ENCODE assay signal across 20 cellular contexts in genomic region chr3:151559736-151560135, GRCh38.
DNase-seq lines count a peak whose midpoint lies in the region; ATAC-seq and TF ChIP-seq lines count a peak whose summit lies in the region.
"Had no signal": no experiment of that assay in that cellular context is flagged by ENCODE, and none has a peak within 500 bp of the region (broad histone marks: within the 10 kb centered on the region; RNA-seq: fewer than 3 reads in every experiment).

No MANE protein-coding gene starts in this region.

- intact Hi-C loops in mammary epithelial cell (cut with micrococcal nuclease), result no loop called here

- H3K9ac ChIP-seq in mammary epithelial cell (ENCODE audit: insufficient read depth, low read length) (no peak overlapping the region), neural progenitor cell (no peak overlapping the region)
- H3K9ac ChIP-seq: BLaER1 treated with 17β-estradiol and CSF1 and Interleukin-3, amounts not matched to agents 10 nM and 100 nM had no signal

- H3K4me1 Mint-ChIP-seq in activated naive CD8-positive, alpha-beta T cell treated with anti-CD3 and anti-CD28 coated beads, Interleukin-2, amount 50 U/mL, for 24 hours, result peaks cover 3% of the 10 kb centered on the region
- H3K4me1 Mint-ChIP-seq in activated naive CD8-positive, alpha-beta T cell treated with anti-CD3 and anti-CD28 coated beads for 36 hours, result no peaks in the 10 kb centered on the region
- H3K4me1 Mint-ChIP-seq in stimulated activated naive CD8-positive, alpha-beta T cell treated with anti-CD3 and anti-CD28 coated beads, Interleukin-15, amount 100 ng/mL, for 72 hours, result no peaks in the 10 kb centered on the region
- peaks cover 14% of the 10 kb centered on the region for H3K4me1 Mint-ChIP-seq in neural progenitor cell
- H3K4me1 Mint-ChIP-seq: B cell had no signal

- no peak for TF ChIP-seq EP300 in gastroesophageal sphincter (IDR thresholded peaks at IDR 0.05)

- TF ChIP-seq CTCF in mammary epithelial cell (conservative IDR thresholded peaks at IDR 0.05 in 1 of 2, IDR thresholded peaks at IDR 0.05 in 1 of 2; ENCODE audit: extremely low read depth in 1 of 2, insufficient read depth in 1 of 2, low read depth in 1 of 2, low read length in 2 of 2) (no peak), neural progenitor cell (IDR thresholded peaks at IDR 0.05) (no peak), gastroesophageal sphincter (IDR thresholded peaks at IDR 0.05) (no peak)

- in situ Hi-C loops in mammary epithelial cell (cut with MboI; ENCODE audit: low sequenced_read_pairs in 2 of 2), result no loop called here

- no peaks in the 10 kb centered on the region for H3K27me3 Mint-ChIP-seq in activated naive CD8-positive, alpha-beta T cell treated with anti-CD3 and anti-CD28 coated beads, Interleukin-2, amount 50 U/mL, for 24 hours
- H3K27me3 Mint-ChIP-seq in activated naive CD8-positive, alpha-beta T cell treated with anti-CD3 and anti-CD28 coated beads for 36 hours, result no peaks in the 10 kb centered on the region
- no peaks in the 10 kb centered on the region for H3K27me3 Mint-ChIP-seq in stimulated activated naive CD8-positive, alpha-beta T cell treated with anti-CD3 and anti-CD28 coated beads, Interleukin-15, amount 100 ng/mL, for 72 hours
- H3K27me3 Mint-ChIP-seq in neural progenitor cell (ENCODE audit: insufficient read depth, low read depth), result peaks cover 3% of the 10 kb centered on the region
- H3K27me3 Mint-ChIP-seq: CD4-positive, alpha-beta T cell had no signal

- CTCF ChIA-PET in mammary epithelial cell (lab: Charles Lee; ENCODE audit: low non-redundant PET), result no interaction called here

- no peaks in the 10 kb centered on the region for H3K79me2 ChIP-seq in mammary epithelial cell (ENCODE audit: insufficient read depth, low read length)
- H3K79me2 ChIP-seq in neural progenitor cell (ENCODE audit: low read depth), result no peaks in the 10 kb centered on the region

- H3K27me3 ChIP-seq in mammary epithelial cell (ENCODE audit: insufficient read depth, low read length) (no peaks in the 10 kb centered on the region), neural progenitor cell (no peaks in the 10 kb centered on the region), gastroesophageal sphincter (no peaks in the 10 kb centered on the region)
- H3K27me3 ChIP-seq: BLaER1 treated with 17β-estradiol and CSF1 and Interleukin-3, amounts not matched to agents 10 nM and 100 nM had no signal

- WGBS in mammary epithelial cell (ENCODE audit: low coverage, missing lambda C conversion rate), result 89% methylated on average over 5 of the region's 5 CpGs
- WGBS in gastroesophageal sphincter (ENCODE audit: low coverage in 1 of 2), 2 donors, result 66 to 69% methylated on average over 3 to 5 of the region's 5 CpGs

- no peaks in the 10 kb centered on the region for H3F3A ChIP-seq in neural progenitor cell (ENCODE audit: low read depth)

- H3K4me3 Mint-ChIP-seq in activated naive CD8-positive, alpha-beta T cell treated with anti-CD3 and anti-CD28 coated beads, Interleukin-2, amount 50 U/mL, for 24 hours, result no peak overlapping the region
- H3K4me3 Mint-ChIP-seq in activated naive CD8-positive, alpha-beta T cell treated with anti-CD3 and anti-CD28 coated beads for 36 hours, result no peak overlapping the region
- no peak overlapping the region for H3K4me3 Mint-ChIP-seq in stimulated activated naive CD8-positive, alpha-beta T cell treated with anti-CD3 and anti-CD28 coated beads, Interleukin-15, amount 100 ng/mL, for 72 hours
- no peak overlapping the region for H3K4me3 Mint-ChIP-seq in neural progenitor cell
- H3K4me3 Mint-ChIP-seq: B cell; CD4-positive, alpha-beta T cell; CD8-positive, alpha-beta T cell had no signal

- no peak for DNase-seq in activated naive CD8-positive, alpha-beta T cell treated with anti-CD3 and anti-CD28 coated beads, Interleukin-2, amount 50 U/mL, for 24 hours
- DNase-seq in activated naive CD8-positive, alpha-beta T cell treated with anti-CD3 and anti-CD28 coated beads for 36 hours, result no peak
- DNase-seq in stimulated activated naive CD8-positive, alpha-beta T cell treated with anti-CD3 and anti-CD28 coated beads, Interleukin-15, Interleukin-2, amounts not matched to agents 100 U/mL and 50 U/mL, for 24 hours, result no peak
- DNase-seq in stimulated activated naive CD8-positive, alpha-beta T cell treated with anti-CD3 and anti-CD28 coated beads, Interleukin-15, amount 100 ng/mL, for 72 hours, result no peak
- DNase-seq in mammary epithelial cell (peak; percentile 21), neural progenitor cell (ENCODE audit: low spot score) (no peak), SW 1271 (lab: John Stamatoyannopoulos, UW) (no peak)
- DNase-seq: AML-193; Caco-2; Calu3; CD4-positive, alpha-beta T cell; CD8-positive, alpha-beta T cell; DMS79 treated with DMSO at 0.1 percent for 48 hours; GF-D8 had no signal

- H3K36me3 Mint-ChIP-seq in activated naive CD8-positive, alpha-beta T cell treated with anti-CD3 and anti-CD28 coated beads, Interleukin-2, amount 50 U/mL, for 24 hours (ENCODE audit: low read depth), result no peaks in the 10 kb centered on the region
- H3K36me3 Mint-ChIP-seq in activated naive CD8-positive, alpha-beta T cell treated with anti-CD3 and anti-CD28 coated beads for 36 hours, result no peaks in the 10 kb centered on the region
- no peaks in the 10 kb centered on the region for H3K36me3 Mint-ChIP-seq in neural progenitor cell
- H3K36me3 Mint-ChIP-seq: CD8-positive, alpha-beta T cell had no signal

- H3K9me3 ChIP-seq in mammary epithelial cell (replicated peaks; ENCODE audit: insufficient read depth, low read length) (no peaks in the 10 kb centered on the region), neural progenitor cell (ENCODE audit: low read depth) (no peaks in the 10 kb centered on the region), gastroesophageal sphincter (no peaks in the 10 kb centered on the region)
- H3K9me3 ChIP-seq: A549, Caco-2 had no signal

- ATAC-seq in activated naive CD8-positive, alpha-beta T cell treated with anti-CD3 and anti-CD28 coated beads, Interleukin-2, amount 50 U/mL, for 24 hours, result peak; percentile 82
- ATAC-seq in stimulated activated naive CD8-positive, alpha-beta T cell treated with anti-CD3 and anti-CD28 coated beads, Interleukin-15, Interleukin-2, amounts not matched to agents 100 U/mL and 50 U/mL, for 24 hours, result peak; percentile 68
- ATAC-seq in stimulated activated naive CD8-positive, alpha-beta T cell treated with anti-CD3 and anti-CD28 coated beads, Interleukin-15, amount 100 ng/mL, for 72 hours, result no peak
- ATAC-seq in gastroesophageal sphincter, result no peak
- ATAC-seq: A549; CD8-positive, alpha-beta T cell had no signal

- no peak for TF ChIP-seq POLR2A in gastroesophageal sphincter (IDR thresholded peaks at IDR 0.05)

- H3K4me1 ChIP-seq in mammary epithelial cell (ENCODE audit: insufficient read depth, low read length), result peaks cover 4% of the 10 kb centered on the region
- no peaks in the 10 kb centered on the region for H3K4me1 ChIP-seq in neural progenitor cell
- peaks cover 0 to 30% (median 9%) of the 10 kb centered on the region in 3 donors for H3K4me1 ChIP-seq in gastroesophageal sphincter
- H3K4me1 ChIP-seq: A549 had no signal

- H3K4me3 ChIP-seq in mammary epithelial cell (replicated peaks in 1 of 3; ENCODE audit: insufficient read depth in 1 of 3, low read depth in 2 of 3, low read length in 3 of 3), result no peak overlapping the region
- no peak overlapping the region for H3K4me3 ChIP-seq in neural progenitor cell
- no peak overlapping the region for H3K4me3 ChIP-seq in gastroesophageal sphincter
- H3K4me3 ChIP-seq: A549; BLaER1 treated with 17β-estradiol and CSF1 and Interleukin-3, amounts not matched to agents 10 nM and 100 nM had no signal

- BruUV-seq in mammary epithelial cell (replicated peaks; lab: Mats Ljungman, UMichigan), result no TSS peak

- no peak overlapping the region for H3K27ac Mint-ChIP-seq in activated naive CD8-positive, alpha-beta T cell treated with anti-CD3 and anti-CD28 coated beads, Interleukin-2, amount 50 U/mL, for 24 hours
- H3K27ac Mint-ChIP-seq in activated naive CD8-positive, alpha-beta T cell treated with anti-CD3 and anti-CD28 coated beads for 36 hours, result no peak overlapping the region
- no peak overlapping the region for H3K27ac Mint-ChIP-seq in stimulated activated naive CD8-positive, alpha-beta T cell treated with anti-CD3 and anti-CD28 coated beads, Interleukin-15, amount 100 ng/mL, for 72 hours
- peak overlapping the region; percentile 26 for H3K27ac Mint-ChIP-seq in neural progenitor cell
- H3K27ac Mint-ChIP-seq: B cell; CD4-positive, alpha-beta T cell; CD8-positive, alpha-beta T cell had no signal

- no peaks in the 10 kb centered on the region for H3K36me3 ChIP-seq in mammary epithelial cell (ENCODE audit: insufficient read depth, low read length)
- no peaks in the 10 kb centered on the region for H3K36me3 ChIP-seq in neural progenitor cell
- H3K36me3 ChIP-seq in gastroesophageal sphincter, result no peaks in the 10 kb centered on the region
- H3K36me3 ChIP-seq: BLaER1 treated with 17β-estradiol and CSF1 and Interleukin-3, amounts not matched to agents 10 nM and 100 nM had no signal

- H3K4me2 ChIP-seq in mammary epithelial cell (ENCODE audit: insufficient read depth, low read depth, low read length) (no peak overlapping the region), neural progenitor cell (no peak overlapping the region)
- H3K4me2 ChIP-seq: A549; BLaER1 treated with 17β-estradiol and CSF1 and Interleukin-3, amounts not matched to agents 10 nM and 100 nM had no signal

- H4K20me1 ChIP-seq in mammary epithelial cell (ENCODE audit: insufficient read depth, low read length), result no peaks in the 10 kb centered on the region
- no peaks in the 10 kb centered on the region for H4K20me1 ChIP-seq in neural progenitor cell (ENCODE audit: low read depth)
- H4K20me1 ChIP-seq: BLaER1 treated with 17β-estradiol and CSF1 and Interleukin-3, amounts not matched to agents 10 nM and 100 nM had no signal

- H3K27ac ChIP-seq in mammary epithelial cell (ENCODE audit: insufficient read depth, low read depth, low read length) (no peak overlapping the region), neural progenitor cell (no peak overlapping the region), gastroesophageal sphincter (no peak overlapping the region)
- H3K27ac ChIP-seq: 22Rv1; A549; BLaER1 treated with 17β-estradiol and CSF1 and Interleukin-3, amounts not matched to agents 10 nM and 100 nM; C4-2B had no signal

- dilution Hi-C loops in mammary epithelial cell (cut with HindIII; ENCODE audit: low sequenced_read_pairs), result no loop called here

- H3K9me3 Mint-ChIP-seq in activated naive CD8-positive, alpha-beta T cell treated with anti-CD3 and anti-CD28 coated beads, Interleukin-2, amount 50 U/mL, for 24 hours, result no peaks in the 10 kb centered on the region
- no peaks in the 10 kb centered on the region for H3K9me3 Mint-ChIP-seq in activated naive CD8-positive, alpha-beta T cell treated with anti-CD3 and anti-CD28 coated beads for 36 hours
- H3K9me3 Mint-ChIP-seq in stimulated activated naive CD8-positive, alpha-beta T cell treated with anti-CD3 and anti-CD28 coated beads, Interleukin-15, amount 100 ng/mL, for 72 hours, result no peaks in the 10 kb centered on the region
- no peaks in the 10 kb centered on the region for H3K9me3 Mint-ChIP-seq in neural progenitor cell
- H3K9me3 Mint-ChIP-seq: CD4-positive, alpha-beta T cell; CD8-positive, alpha-beta T cell had no signal

- no peak overlapping the region for H2AFZ ChIP-seq in mammary epithelial cell (ENCODE audit: low read depth, low read length)
- H2AFZ ChIP-seq in neural progenitor cell (replicated peaks), result no peak overlapping the region

Comparison
In these comparisons a context has a peak if more than half of its experiments do, and no peak if none do; other contexts are left out.
1. ATAC-seq: peak in activated naive CD8-positive, alpha-beta T cell treated with anti-CD3 and anti-CD28 coated beads, Interleukin-2, amount 50 U/mL, for 24 hours (single experiment) and stimulated activated naive CD8-positive, alpha-beta T cell treated with anti-CD3 and anti-CD28 coated beads, Interleukin-15, Interleukin-2, amounts not matched to agents 100 U/mL and 50 U/mL, for 24 hours (single experiment); none in stimulated activated naive CD8-positive, alpha-beta T cell treated with anti-CD3 and anti-CD28 coated beads, Interleukin-15, amount 100 ng/mL, for 72 hours (single experiment) and gastroesophageal sphincter (single experiment).